13 cellular contexts compared by ENCODE assay signal in the genomic region with DNA sequence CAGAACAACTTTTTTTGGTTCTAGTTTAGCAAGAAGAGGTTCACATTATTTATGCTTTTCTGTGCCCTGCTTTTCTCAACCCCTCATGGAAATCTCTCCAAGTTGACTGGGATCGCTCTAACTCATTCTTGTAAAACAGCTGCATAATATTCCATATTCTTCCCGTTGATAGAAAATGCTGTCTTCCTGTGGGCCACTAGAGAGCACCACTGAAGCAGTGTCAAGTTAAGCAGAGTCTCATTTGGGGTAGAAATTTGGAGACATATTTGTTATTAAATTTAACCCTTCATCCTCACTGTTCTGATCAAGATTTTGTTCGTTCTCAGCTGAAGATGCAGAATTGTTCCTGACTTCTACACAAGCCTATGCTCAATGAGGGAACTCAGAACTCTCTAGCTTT.
DNase-seq lines count a peak whose midpoint lies in the region; ATAC-seq and TF ChIP-seq lines count a peak whose summit lies in the region.
"Had no signal": no experiment of that assay in that cellular context is flagged by ENCODE, and none has a peak within 500 bp of the region (broad histone marks: within the 10 kb centered on the region; RNA-seq: fewer than 3 reads in every experiment).

No MANE protein-coding gene starts in this region.

- no peak for DNase-seq in left ventricle myocardium inferior
- no peak for DNase-seq in right atrium auricular region (ENCODE audit: low spot score)
- peak; percentile 45 for DNase-seq in OCI-M1 (lab: John Stamatoyannopoulos, UW)
- no peak for DNase-seq in epithelial cell of proximal tubule (ENCODE audit: low read depth)
- no peak for DNase-seq in activated CD4-positive, alpha-beta memory T cell treated with anti-CD3 and anti-CD28 coated beads for 36 hours
- no peak for DNase-seq in mesothelial cell of epicardium (ENCODE audit: low spot score in 2 of 2, unreplicated experiment in 2 of 2)
- no peak for DNase-seq in HEK293T (ENCODE audit: extremely low spot score)
- DNase-seq: activated naive CD8-positive, alpha-beta T cell treated with anti-CD3 and anti-CD28 coated beads, Interleukin-2, amount 10 ng/mL, durations not matched to agents 7 days and 5 days; esophagus squamous epithelium; left lung; NCI-H1105 had no signal

- H3K27ac Mint-ChIP-seq in activated CD4-positive, alpha-beta memory T cell treated with anti-CD3 and anti-CD28 coated beads for 36 hours: no peak overlapping the region
- no peak overlapping the region for H3K27ac Mint-ChIP-seq in mesothelial cell of epicardium
- H3K27ac Mint-ChIP-seq: activated naive CD8-positive, alpha-beta T cell treated with anti-CD3 and anti-CD28 coated beads, Interleukin-2, amount 10 ng/mL, durations not matched to agents 7 days and 5 days had no signal

- no peak overlapping the region for H3K4me3 Mint-ChIP-seq in activated CD4-positive, alpha-beta memory T cell treated with anti-CD3 and anti-CD28 coated beads for 36 hours
- no peak overlapping the region for H3K4me3 Mint-ChIP-seq in mesothelial cell of epicardium
- H3K4me3 Mint-ChIP-seq: activated naive CD8-positive, alpha-beta T cell treated with anti-CD3 and anti-CD28 coated beads, Interleukin-2, amount 10 ng/mL, durations not matched to agents 7 days and 5 days had no signal

- H3K9me3 ChIP-seq in left ventricle myocardium inferior (replicated peaks) (no peaks in the 10 kb centered on the region), right atrium auricular region (no peaks in the 10 kb centered on the region)
- H3K9me3 ChIP-seq: BLaER1 treated with 17β-estradiol and CSF1 and Interleukin-3, amounts not matched to agents 10 nM and 100 nM; esophagus squamous epithelium; left lung had no signal

- H3K27me3 ChIP-seq in left ventricle myocardium inferior (ENCODE audit: low read depth): no peaks in the 10 kb centered on the region
- H3K27me3 ChIP-seq in right atrium auricular region: no peaks in the 10 kb centered on the region
- H3K27me3 ChIP-seq: BLaER1 treated with 17β-estradiol and CSF1 and Interleukin-3, amounts not matched to agents 10 nM and 100 nM; esophagus squamous epithelium; left lung had no signal

- H3K36me3 Mint-ChIP-seq in activated CD4-positive, alpha-beta memory T cell treated with anti-CD3 and anti-CD28 coated beads for 36 hours: no peaks in the 10 kb centered on the region
- H3K36me3 Mint-ChIP-seq in mesothelial cell of epicardium: no peaks in the 10 kb centered on the region
- H3K36me3 Mint-ChIP-seq: activated naive CD8-positive, alpha-beta T cell treated with anti-CD3 and anti-CD28 coated beads, Interleukin-2, amount 10 ng/mL, durations not matched to agents 7 days and 5 days had no signal

- H3K27me3 Mint-ChIP-seq in activated CD4-positive, alpha-beta memory T cell treated with anti-CD3 and anti-CD28 coated beads for 36 hours: no peaks in the 10 kb centered on the region
- no peaks in the 10 kb centered on the region for H3K27me3 Mint-ChIP-seq in mesothelial cell of epicardium (ENCODE audit: low read depth)

- H3K36me3 ChIP-seq in left ventricle myocardium inferior (no peaks in the 10 kb centered on the region), right atrium auricular region (no peaks in the 10 kb centered on the region)
- H3K36me3 ChIP-seq: BLaER1 treated with 17β-estradiol and CSF1 and Interleukin-3, amounts not matched to agents 10 nM and 100 nM; esophagus squamous epithelium; left lung had no signal

- H3K4me1 Mint-ChIP-seq in activated CD4-positive, alpha-beta memory T cell treated with anti-CD3 and anti-CD28 coated beads for 36 hours (ENCODE audit: low read depth): no peaks in the 10 kb centered on the region
- peaks cover 8% of the 10 kb centered on the region for H3K4me1 Mint-ChIP-seq in mesothelial cell of epicardium

- intact Hi-C loops in left ventricle myocardium inferior (cut with micrococcal nuclease): no loop called here
- intact Hi-C loops in activated CD4-positive, alpha-beta memory T cell treated with anti-CD3 and anti-CD28 coated beads for 36 hours (cut with micrococcal nuclease): loop anchor here (1.0 to 5.0 kb wide), 2 partner anchors 84 to 141 kb away; no protein-coding TSS in a partner anchor

- H3K27ac ChIP-seq in left ventricle myocardium inferior (replicated peaks): no peak overlapping the region
- H3K27ac ChIP-seq in right atrium auricular region: no peak overlapping the region
- H3K27ac ChIP-seq: BLaER1 treated with 17β-estradiol and CSF1 and Interleukin-3, amounts not matched to agents 10 nM and 100 nM; esophagus squamous epithelium; left lung had no signal

- no peaks in the 10 kb centered on the region for H3K9me3 Mint-ChIP-seq in activated CD4-positive, alpha-beta memory T cell treated with anti-CD3 and anti-CD28 coated beads for 36 hours
- peaks cover 7% of the 10 kb centered on the region for H3K9me3 Mint-ChIP-seq in mesothelial cell of epicardium
- H3K9me3 Mint-ChIP-seq: activated naive CD8-positive, alpha-beta T cell treated with anti-CD3 and anti-CD28 coated beads, Interleukin-2, amount 10 ng/mL, durations not matched to agents 7 days and 5 days had no signal

- peak; percentile 32 for TF ChIP-seq CTCF in left ventricle myocardium inferior (IDR thresholded peaks at IDR 0.05; ENCODE audit: borderline replicate concordance)
- TF ChIP-seq CTCF in right atrium auricular region (IDR thresholded peaks at IDR 0.05): no peak
- peak; percentile 37 for TF ChIP-seq CTCF in epithelial cell of proximal tubule (conservative IDR thresholded peaks at IDR 0.05; ENCODE audit: low read depth, low read length)
- no peak for TF ChIP-seq CTCF in mesothelial cell of epicardium (IDR thresholded peaks at IDR 0.05; ENCODE audit: unreplicated experiment)

- H3K4me3 ChIP-seq in left ventricle myocardium inferior (no peak overlapping the region), right atrium auricular region (no peak overlapping the region), epithelial cell of proximal tubule (ENCODE audit: low read depth, low read length) (no peak overlapping the region)
- H3K4me3 ChIP-seq: BLaER1 treated with 17β-estradiol and CSF1 and Interleukin-3, amounts not matched to agents 10 nM and 100 nM; esophagus squamous epithelium; left lung had no signal

- H3K4me1 ChIP-seq in left ventricle myocardium inferior (peaks cover 19% of the 10 kb centered on the region), right atrium auricular region (no peaks in the 10 kb centered on the region)
- H3K4me1 ChIP-seq: esophagus squamous epithelium had no signal

- POLR2A ChIA-PET in activated CD4-positive, alpha-beta memory T cell treated with anti-CD3 and anti-CD28 coated beads for 36 hours (lab: Charles Lee): no interaction called here
- POLR2A ChIA-PET in HEK293T (lab: Yijun Ruan, JAX): no interaction called here

- CTCF ChIA-PET in activated CD4-positive, alpha-beta memory T cell treated with anti-CD3 and anti-CD28 coated beads for 36 hours (lab: Charles Lee): interaction anchor here (1.1 to 2.0 kb wide), 9 partner anchors 11 to 397 kb away, joined by 3 to 10 read pairs (median 4); no protein-coding TSS in a partner anchor
- CTCF ChIA-PET in HEK293T (lab: Yijun Ruan, JAX): no interaction called here

- ATAC-seq in HG02798 (IDR thresholded peaks at IDR 0.05; ENCODE audit: poor library complexity, unreplicated experiment): no peak
- ATAC-seq: left lung had no signal

TF ChIP-seq in HEK293T, 16 proteins besides CTCF, POLR2A, EP300 and RAD21:
- TF ChIP-seq ARNT (IDR thresholded peaks at IDR 0.05) (no peak), FOXM1 (IDR thresholded peaks at IDR 0.05; ENCODE audit: borderline replicate concordance) (no peak), BHLHE40 (IDR thresholded peaks at IDR 0.05; ENCODE audit: borderline replicate concordance) (no peak), ZNF384 (IDR thresholded peaks at IDR 0.05) (no peak), ELF4 (IDR thresholded peaks at IDR 0.05) (no peak), SUZ12 (IDR thresholded peaks at IDR 0.05) (no peak), FOXK2 (IDR thresholded peaks at IDR 0.05) (no peak), HDGF (IDR thresholded peaks at IDR 0.05; ENCODE audit: borderline replicate concordance) (no peak), NFRKB (IDR thresholded peaks at IDR 0.05) (no peak), CTBP1 (IDR thresholded peaks at IDR 0.05; ENCODE audit: borderline replicate concordance) (no peak), FOXA1 (IDR thresholded peaks at IDR 0.05) (no peak), L3MBTL2 (conservative IDR thresholded peaks at IDR 0.05) (no peak)
- TF ChIP-seq, protein P1, sequence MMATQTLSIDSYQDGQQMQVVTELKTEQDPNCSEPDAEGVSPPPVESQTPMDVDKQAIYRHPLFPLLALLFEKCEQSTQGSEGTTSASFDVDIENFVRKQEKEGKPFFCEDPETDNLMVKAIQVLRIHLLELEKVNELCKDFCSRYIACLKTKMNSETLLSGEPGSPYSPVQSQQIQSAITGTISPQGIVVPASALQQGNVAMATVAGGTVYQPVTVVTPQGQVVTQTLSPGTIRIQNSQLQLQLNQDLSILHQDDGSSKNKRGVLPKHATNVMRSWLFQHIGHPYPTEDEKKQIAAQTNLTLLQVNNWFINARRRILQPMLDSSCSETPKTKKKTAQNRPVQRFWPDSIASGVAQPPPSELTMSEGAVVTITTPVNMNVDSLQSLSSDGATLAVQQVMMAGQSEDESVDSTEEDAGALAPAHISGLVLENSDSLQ (IDR thresholded peaks at IDR 0.05): no peak

Comparison
In these comparisons a context has a peak if more than half of its experiments do, and no peak if none do; other contexts are left out.
1. CTCF ChIP-seq: peak in left ventricle myocardium inferior (single experiment) and epithelial cell of proximal tubule (single experiment); none in right atrium auricular region (0 of 2) and mesothelial cell of epicardium (single experiment).